Comparison of ENCODE assay signal across 34 cellular contexts in genomic region chr6:152263582-152263981, GRCh38.
"Had no signal": no experiment of that assay in that cellular context is flagged by ENCODE, and none has a peak within 500 bp of the region (broad histone marks: within the 10 kb centered on the region; RNA-seq: fewer than 3 reads in every experiment).

No MANE protein-coding gene starts in this region.

- H3K9me3 ChIP-seq: MG63 had no signal

- H3K36me3 ChIP-seq: MG63 had no signal

- DNase-seq: Karpas-422, Kasumi-1, MG63, MM.1S, MV-4-11, NCI-H1048, NCI-H1092, NCI-H1092 treated with DMSO at 0.1 percent for 48 hours, NCI-H1105, NCI-H1105 treated with DMSO at 0.1 percent for 48 hours, NCI-H1417, NCI-H1417 treated with DMSO at 0.1 percent for 48 hours, NCI-H1436, NCI-H1436 treated with DMSO at 0.1 percent for 48 hours, NCI-H146, NCI-H1694, NCI-H1694 treated with DMSO at 0.1 percent for 48 hours, NCI-H187, NCI-H187 treated with DMSO at 0.1 percent for 48 hours, NCI-H1930, NCI-H2029, NCI-H2029 treated with DMSO at 0.1 percent for 48 hours, NCI-H2081, NCI-H2081 treated with DMSO at 0.1 percent for 48 hours, NCI-H2107, NCI-H2171, NCI-H2171 treated with DMSO at 0.1 percent for 48 hours, NCI-H226, NCI-H345, NCI-H446, NCI-H510A, NCI-H510A treated with DMSO at 0.1 percent for 48 hours, NCI-H524 had no signal

- H3K27ac ChIP-seq: KMS-11 had no signal

- H3K4me3 ChIP-seq: MG63 had no signal

- H3K9ac ChIP-seq: KMS-11 had no signal

- H3K27me3 ChIP-seq: MG63 had no signal

- H3K4me2 ChIP-seq: KMS-11 had no signal
